Comparison of ENCODE assay signal across 8 cellular contexts in the genomic region with DNA sequence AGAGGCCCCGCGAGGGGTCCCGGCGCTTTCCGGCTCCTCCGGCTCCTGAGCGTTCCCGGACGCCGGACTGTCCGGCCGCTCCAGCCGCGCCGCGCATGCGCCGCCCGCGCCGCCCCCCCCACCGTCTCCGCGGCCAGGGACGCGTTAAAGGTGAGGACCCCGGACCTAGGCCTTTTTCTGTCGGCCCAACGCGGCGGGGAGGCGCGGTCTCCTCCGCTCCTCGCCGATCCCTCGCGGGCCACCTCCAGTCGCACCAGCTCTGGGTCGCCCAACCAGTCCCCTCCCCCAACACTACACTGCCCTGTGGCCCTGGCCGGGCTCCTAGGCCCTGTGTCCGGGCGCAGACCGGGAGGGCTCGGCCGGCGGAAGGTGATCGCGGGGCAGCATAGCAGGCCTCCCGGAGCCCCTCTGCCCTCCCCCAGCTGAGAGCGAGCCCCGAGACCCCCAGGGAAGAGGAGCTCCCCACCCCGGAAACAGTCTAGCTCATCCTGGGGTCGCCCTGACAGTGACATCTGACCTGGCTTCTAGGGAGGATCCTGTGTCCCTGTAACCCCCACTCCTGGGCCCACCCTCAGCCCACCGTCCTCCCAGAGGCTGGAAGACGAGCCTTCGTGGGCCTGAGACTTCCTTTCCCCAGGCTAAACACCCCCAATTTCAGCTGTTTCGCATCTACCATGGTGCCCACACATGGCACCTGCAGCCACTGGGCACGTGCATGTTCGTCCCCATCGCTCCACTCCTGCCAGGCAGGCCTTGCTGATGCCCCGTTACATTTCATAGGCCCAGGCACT. TPM values are rescaled to one million over a fixed set of nuclear protein-coding genes. Genes with fewer than 3 reads are reported as not detected.
A peak's percentile ranks its signal among the peaks of the same experiment; 100 is the strongest.
DNase-seq lines count a peak whose midpoint lies in the region; ATAC-seq, FAIRE-seq and TF ChIP-seq lines count a peak whose summit lies in the region.

No MANE protein-coding gene starts in this region.

- peaks cover 36% of the 10 kb centered on the region for H3K9me1 ChIP-seq in IMR-90 (ENCODE audit: insufficient read depth, low read length)

- peaks cover 3% of the 10 kb centered on the region; the same call in 1 of the 2 replicates for H3K36me3 ChIP-seq in IMR-90 (ENCODE audit: control insufficient read depth, insufficient read depth, low read length)

- H4K20me1 ChIP-seq in IMR-90 (ENCODE audit: insufficient read depth, low read length) = peaks cover 40% of the 10 kb centered on the region

- H3K27ac Mint-ChIP-seq in activated CD8-positive, alpha-beta memory T cell treated with anti-CD3 and anti-CD28 coated beads, Interleukin-2, amount 10 ng/mL, durations not matched to agents 7 days and 5 days = no peak overlapping the region
- no peak overlapping the region for H3K27ac Mint-ChIP-seq in activated CD8-positive, alpha-beta T cell treated with anti-CD3 and anti-CD28 coated beads for 36 hours
- H3K27ac Mint-ChIP-seq in neural crest cell (ENCODE audit: unreplicated experiment) = peak overlapping the region; percentile 99

- TF ChIP-seq POLR2A in IMR-90 (IDR thresholded peaks at IDR 0.05; ENCODE audit: low read depth, low read length) = no peak; the same call in 1 of the 2 replicates

- H3K79me1 ChIP-seq in IMR-90 (ENCODE audit: low read depth in 1 of 2, low read length in 2 of 2) = peaks cover 5 to 53% of the 10 kb centered on the region in 2 experiments; a peak in 3 of 4 replicates

- H4K8ac ChIP-seq in IMR-90 (ENCODE audit: low read depth in 2 of 2, low read length in 2 of 2) = peak overlapping the region; percentile 96

- H3K4me3 Mint-ChIP-seq in activated CD8-positive, alpha-beta memory T cell treated with anti-CD3 and anti-CD28 coated beads, Interleukin-2, amount 10 ng/mL, durations not matched to agents 7 days and 5 days = no peak overlapping the region
- peak overlapping the region; percentile 65 for H3K4me3 Mint-ChIP-seq in activated CD8-positive, alpha-beta T cell treated with anti-CD3 and anti-CD28 coated beads for 36 hours
- H3K4me3 Mint-ChIP-seq in neural crest cell = peak overlapping the region; percentile 92

- H3K14ac ChIP-seq in IMR-90 (replicated peaks; ENCODE audit: low read depth, low read length) = peak overlapping the region; percentile 84

- peaks cover 43% of the 10 kb centered on the region for H3K27me3 Mint-ChIP-seq in activated CD8-positive, alpha-beta memory T cell treated with anti-CD3 and anti-CD28 coated beads, Interleukin-2, amount 10 ng/mL, durations not matched to agents 7 days and 5 days
- H3K27me3 Mint-ChIP-seq in activated CD8-positive, alpha-beta T cell treated with anti-CD3 and anti-CD28 coated beads for 36 hours = peaks cover 41% of the 10 kb centered on the region
- no peaks in the 10 kb centered on the region for H3K27me3 Mint-ChIP-seq in neural crest cell (ENCODE audit: low read depth)

- H3K27ac ChIP-seq in IMR-90 (ENCODE audit: insufficient read depth, low read length) = peak overlapping the region; percentile 97

- H3K27me3 ChIP-seq in IMR-90 (ENCODE audit: control insufficient read depth, insufficient read depth, low read length) = no peaks in the 10 kb centered on the region

- peak overlapping the region; percentile 100 for H2AK9ac ChIP-seq in IMR-90 (replicated peaks; ENCODE audit: low read depth, low read length, poor library complexity)

- WGBS in IMR-90 (ENCODE audit: extremely low coverage in 2 of 2, insufficient read length in 1 of 2), 2 experiments = 22% methylated on average over 22 of the region's 62 CpGs; no CpG with 5 or more reads in 1 of the 2 experiments

- CTCF ChIA-PET in activated CD8-positive, alpha-beta memory T cell treated with anti-CD3 and anti-CD28 coated beads, Interleukin-2, amount 10 ng/mL, durations not matched to agents 7 days and 5 days (lab: Charles Lee) = no interaction called here
- CTCF ChIA-PET in IMR-90 (lab: Yijun Ruan, JAX) = interaction anchor here (0.6 kb wide), 1 partner anchor 103 kb away, joined by 3 read pairs; no protein-coding TSS in a partner anchor
- CTCF ChIA-PET in activated CD8-positive, alpha-beta T cell treated with anti-CD3 and anti-CD28 coated beads for 36 hours (lab: Charles Lee) = interaction anchor here (1.2 kb wide), 1 partner anchor 33 kb away, joined by 4 read pairs; no protein-coding TSS in a partner anchor

- H3K4me2 ChIP-seq in IMR-90 (ENCODE audit: low read depth, low read length) = peak overlapping the region; percentile 62

- peak overlapping the region; percentile 62 for H3K9ac ChIP-seq in IMR-90 (ENCODE audit: low read depth, low read length)

- H4K91ac ChIP-seq in IMR-90 (ENCODE audit: insufficient read depth, low read depth, low read length) = peak overlapping the region; percentile 69

- H3K4me1 ChIP-seq in IMR-90 (ENCODE audit: control insufficient read depth, insufficient read depth, low read length) = peaks cover 42% of the 10 kb centered on the region

- no peaks in the 10 kb centered on the region for H3K9me3 Mint-ChIP-seq in activated CD8-positive, alpha-beta memory T cell treated with anti-CD3 and anti-CD28 coated beads, Interleukin-2, amount 10 ng/mL, durations not matched to agents 7 days and 5 days (ENCODE audit: low read depth)
- no peaks in the 10 kb centered on the region for H3K9me3 Mint-ChIP-seq in activated CD8-positive, alpha-beta T cell treated with anti-CD3 and anti-CD28 coated beads for 36 hours
- H3K9me3 Mint-ChIP-seq in neural crest cell = no peaks in the 10 kb centered on the region

- in situ Hi-C loops in IMR-90 (cut with MboI; ENCODE audit: low sequenced_read_pairs) = no loop called here

- H3K4ac ChIP-seq in IMR-90 (ENCODE audit: low read depth, low read length) = peak overlapping the region; percentile 97

- H3K36me3 Mint-ChIP-seq in activated CD8-positive, alpha-beta memory T cell treated with anti-CD3 and anti-CD28 coated beads, Interleukin-2, amount 10 ng/mL, durations not matched to agents 7 days and 5 days = no peaks in the 10 kb centered on the region
- no peaks in the 10 kb centered on the region for H3K36me3 Mint-ChIP-seq in activated CD8-positive, alpha-beta T cell treated with anti-CD3 and anti-CD28 coated beads for 36 hours (ENCODE audit: low read depth)
- no peaks in the 10 kb centered on the region for H3K36me3 Mint-ChIP-seq in neural crest cell (ENCODE audit: low read depth)

- H3K23ac ChIP-seq in IMR-90 (ENCODE audit: low read depth, low read length) = peak overlapping the region; percentile 83

- peak overlapping the region; percentile 85 for H2BK5ac ChIP-seq in IMR-90 (ENCODE audit: low read depth, low read length, poor library complexity, severe bottlenecking)

- no peaks in the 10 kb centered on the region for H3K9me3 ChIP-seq in IMR-90 (ENCODE audit: control insufficient read depth, insufficient read depth, low read length)

- peak overlapping the region; percentile 54; the same call in 1 of the 2 replicates for H2BK20ac ChIP-seq in IMR-90 (ENCODE audit: low read depth, low read length)

- H3K4me1 Mint-ChIP-seq in activated CD8-positive, alpha-beta memory T cell treated with anti-CD3 and anti-CD28 coated beads, Interleukin-2, amount 10 ng/mL, durations not matched to agents 7 days and 5 days = no peaks in the 10 kb centered on the region
- H3K4me1 Mint-ChIP-seq in activated CD8-positive, alpha-beta T cell treated with anti-CD3 and anti-CD28 coated beads for 36 hours (ENCODE audit: low read depth) = peaks cover 7% of the 10 kb centered on the region
- H3K4me1 Mint-ChIP-seq in neural crest cell = peaks cover 32% of the 10 kb centered on the region

- dilution Hi-C loops in IMR-90 (cut with HindIII; ENCODE audit: low sequenced_read_pairs, unreplicated experiment) = no loop called here

- peak overlapping the region; percentile 94 for H3K4me3 ChIP-seq in IMR-90 (ENCODE audit: insufficient read depth, low read depth, low read length)

- no peak for TF ChIP-seq RAD21 in IMR-90 (IDR thresholded peaks at IDR 0.05; ENCODE audit: low read length)

- peak overlapping the region; percentile 95 for H2AK5ac ChIP-seq in IMR-90 (ENCODE audit: low read depth, low read length)

- peak; percentile 70 for DNase-seq in activated CD8-positive, alpha-beta memory T cell treated with anti-CD3 and anti-CD28 coated beads, Interleukin-2, amount 50 U/mL, for 48 hours
- DNase-seq in activated CD8-positive, alpha-beta memory T cell treated with anti-CD3 and anti-CD28 coated beads, Interleukin-2, amount 10 ng/mL, durations not matched to agents 7 days and 5 days = no peak
- DNase-seq in IMR-90 (peak; percentile 47), frontal cortex (ENCODE audit: low spot score in 2 of 2) (peak; percentile 93 to 96), neural crest cell (ENCODE audit: low read depth, low spot score) (peak; percentile 88), NCI-H2029 (lab: John Stamatoyannopoulos, UW) (no peak)
- DNase-seq in activated CD8-positive, alpha-beta T cell treated with anti-CD3 and anti-CD28 coated beads for 36 hours = no peak

- no TSS peak for BruUV-seq in IMR-90 (replicated peaks; lab: Mats Ljungman, UMichigan)

- H3K56ac ChIP-seq in IMR-90 (ENCODE audit: extremely low read depth, insufficient read depth, low read length) = peak overlapping the region; percentile 65

- no peak for FAIRE-seq in frontal cortex (lab: Jason Lieb, UNC)

- TF ChIP-seq CTCF in IMR-90 (conservative IDR thresholded peaks at IDR 0.05; ENCODE audit: low read depth, low read length) (0 out of 2 replicates have a peak, but pooled peaks have one; percentile 1), neural crest cell (conservative IDR thresholded peaks at IDR 0.05) (no peak)
- no peak for TF ChIP-seq CTCF in activated CD8-positive, alpha-beta T cell treated with anti-CD3 and anti-CD28 coated beads for 36 hours (IDR thresholded peaks at IDR 0.05)

- POLR2A ChIA-PET in IMR-90 (lab: Charles Lee; ENCODE audit: unreplicated experiment) = no interaction called here
- POLR2A ChIA-PET in activated CD8-positive, alpha-beta T cell treated with anti-CD3 and anti-CD28 coated beads for 36 hours (lab: Charles Lee) = no interaction called here

- intact Hi-C loops in IMR-90 (cut with micrococcal nuclease) = loop anchor here (1.0 kb wide), 1 partner anchor 21 kb away; no protein-coding TSS in a partner anchor
- intact Hi-C loops in activated CD8-positive, alpha-beta T cell treated with anti-CD3 and anti-CD28 coated beads for 36 hours (cut with micrococcal nuclease) = no loop called here

- H4K5ac ChIP-seq in IMR-90 (ENCODE audit: low read depth, low read length) = peak overlapping the region; percentile 60

- peak overlapping the region; percentile 97 for H2AFZ ChIP-seq in IMR-90 (replicated peaks; ENCODE audit: low read length, poor library complexity)

- peak overlapping the region; percentile 85 for H2BK120ac ChIP-seq in IMR-90 (ENCODE audit: low read depth, low read length)

- H3K18ac ChIP-seq in IMR-90 (ENCODE audit: low read depth, low read length) = peak overlapping the region; percentile 26; the same call in 1 of the 2 replicates

- ATAC-seq in activated CD8-positive, alpha-beta memory T cell treated with anti-CD3 and anti-CD28 coated beads, Interleukin-2, amount 10 ng/mL, durations not matched to agents 7 days and 5 days = no peak
- ATAC-seq in GM21723 (IDR thresholded peaks at IDR 0.05; ENCODE audit: unreplicated experiment) (peak; percentile 79), IMR-90 (ENCODE audit: low read depth) (peak; percentile 75)
- ATAC-seq in activated CD8-positive, alpha-beta T cell treated with anti-CD3 and anti-CD28 coated beads for 36 hours = peak; percentile 38

- H2BK15ac ChIP-seq in IMR-90 (ENCODE audit: low read depth, low read length) = peak overlapping the region; percentile 97

RNA-seq across cellular contexts. Expression of a gene that starts 14.7 kb away (rescaled TPM):
- under 1 TPM in 1 of 2 experiments, not detected in 1; 0.19 TPM for total RNA-seq in activated CD8-positive, alpha-beta memory T cell treated with anti-CD3 and anti-CD28 coated beads, Interleukin-2, amount 10 ng/mL, durations not matched to agents 7 days and 5 days
- total RNA-seq in IMR-90 (2012; rRNA removed) (17.8 and 18.1 TPM in 2 replicates), frontal cortex (21.6 TPM), neural crest cell (63.8 and 64.0 TPM in 2 replicates)
- 99.4 and 127 TPM in 2 replicates for polyA plus RNA-seq in IMR-90 (2012; rRNA removed)
- 84.8 and 140 TPM in 2 replicates for polyA plus RNA-seq in IMR-90 (2012; cell fraction: cytosol; rRNA removed)
- 214 and 473 TPM in 2 replicates for polyA plus RNA-seq in IMR-90 (2012; cell fraction: nucleus; rRNA removed; ENCODE audit: low replicate concordance)
- total RNA-seq in activated CD8-positive, alpha-beta T cell treated with anti-CD3 and anti-CD28 coated beads for 36 hours = under 1 TPM; 0.34 to 0.87 TPM

RNA-seq across cellular contexts. Expression of a gene that starts 47.3 kb away (rescaled TPM):
- total RNA-seq in activated CD8-positive, alpha-beta memory T cell treated with anti-CD3 and anti-CD28 coated beads, Interleukin-2, amount 10 ng/mL, durations not matched to agents 7 days and 5 days = not detected
- not detected in 2 replicates for total RNA-seq in IMR-90 (2012; rRNA removed)
- polyA plus RNA-seq in IMR-90 (2012; rRNA removed) = not detected in 2 replicates
- polyA plus RNA-seq in IMR-90 (2012; cell fraction: cytosol; rRNA removed) = not detected in 2 replicates
- polyA plus RNA-seq in IMR-90 (2012; cell fraction: nucleus; rRNA removed; ENCODE audit: low replicate concordance) = not detected in 2 replicates
- not detected for total RNA-seq in activated CD8-positive, alpha-beta T cell treated with anti-CD3 and anti-CD28 coated beads for 36 hours
- total RNA-seq in frontal cortex = not detected
- total RNA-seq in neural crest cell = not detected in 2 replicates

RNA-seq across cellular contexts. Expression of a gene that starts 59.1 kb away (rescaled TPM):
- total RNA-seq in activated CD8-positive, alpha-beta memory T cell treated with anti-CD3 and anti-CD28 coated beads, Interleukin-2, amount 10 ng/mL, durations not matched to agents 7 days and 5 days = not detected
- total RNA-seq in IMR-90 (2012; rRNA removed) (not detected in 2 replicates), frontal cortex (not detected), neural crest cell (not detected in 2 replicates)
- polyA plus RNA-seq in IMR-90 (2012; rRNA removed) = not detected in 2 replicates
- not detected in 2 replicates for polyA plus RNA-seq in IMR-90 (2012; cell fraction: cytosol; rRNA removed)
- 0.09 TPM in 1 of 2 replicates, not detected in the other for polyA plus RNA-seq in IMR-90 (2012; cell fraction: nucleus; rRNA removed; ENCODE audit: low replicate concordance)
- not detected for total RNA-seq in activated CD8-positive, alpha-beta T cell treated with anti-CD3 and anti-CD28 coated beads for 36 hours

Comparison
In these comparisons a context has a peak if more than half of its experiments do, and no peak if none do; other contexts are left out.
1. DNase-seq: peak in activated CD8-positive, alpha-beta memory T cell treated with anti-CD3 and anti-CD28 coated beads, Interleukin-2, amount 50 U/mL, for 48 hours (single experiment), IMR-90 (single experiment), frontal cortex (2 of 2) and neural crest cell (single experiment); none in activated CD8-positive, alpha-beta memory T cell treated with anti-CD3 and anti-CD28 coated beads, Interleukin-2, amount 10 ng/mL, durations not matched to agents 7 days and 5 days (single experiment), activated CD8-positive, alpha-beta T cell treated with anti-CD3 and anti-CD28 coated beads for 36 hours (single experiment) and NCI-H2029 (single experiment).
2. RNA of a gene that starts 14.7 kb away (total RNA-seq): 63.8 to 64.0 TPM in neural crest cell, 21.6 TPM in frontal cortex (single experiment) and 17.8 to 18.1 TPM in IMR-90; 0.34 to 0.87 TPM in activated CD8-positive, alpha-beta T cell treated with anti-CD3 and anti-CD28 coated beads for 36 hours and 0.19 TPM in activated CD8-positive, alpha-beta memory T cell treated with anti-CD3 and anti-CD28 coated beads, Interleukin-2, amount 10 ng/mL, durations not matched to agents 7 days and 5 days; every median in the first group is over 10 times any median in the second.